In the genomic region with DNA sequence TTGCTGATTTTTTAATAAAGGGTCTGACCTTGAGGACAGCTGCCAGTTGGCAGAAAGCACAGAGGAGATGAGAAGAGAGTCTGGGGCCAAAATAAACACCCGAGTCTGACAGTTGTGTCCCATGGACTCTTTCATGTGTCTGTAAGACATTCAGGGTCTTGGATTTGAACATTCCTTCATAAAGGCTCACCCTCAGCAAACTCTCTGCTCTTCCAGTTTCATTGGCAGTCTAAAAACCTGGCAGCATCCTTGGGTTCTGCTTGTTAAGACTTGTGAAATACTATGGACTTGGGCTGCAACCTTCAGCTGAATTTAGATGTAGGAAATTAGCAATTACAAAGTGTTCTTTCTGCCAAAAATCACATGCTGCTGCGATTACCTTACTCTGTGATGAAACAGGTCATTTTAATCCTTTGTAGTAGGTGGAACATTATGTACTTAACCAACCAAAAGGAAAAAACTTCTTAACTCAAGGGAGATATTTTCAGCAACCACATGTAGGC, we compare ENCODE assay signal across 15 cellular contexts. TPM values are rescaled to one million over a fixed set of nuclear protein-coding genes. Genes with fewer than 3 reads are reported as not detected.
DNase-seq lines count a peak whose midpoint lies in the region; ATAC-seq and TF ChIP-seq lines count a peak whose summit lies in the region.
"Had no signal": no experiment of that assay in that cellular context is flagged by ENCODE, and none has a peak within 500 bp of the region (broad histone marks: within the 10 kb centered on the region; RNA-seq: fewer than 3 reads in every experiment).

No MANE protein-coding gene starts in this region.

- no peak overlapping the region for H2AFZ ChIP-seq in fibroblast of lung (ENCODE audit: low read length)

- H3K36me3 ChIP-seq in left ventricle myocardium inferior (no peaks in the 10 kb centered on the region), fibroblast of lung (ENCODE audit: control insufficient read depth, insufficient read depth, low read length) (no peaks in the 10 kb centered on the region)

- H3K27me3 ChIP-seq in left ventricle myocardium inferior (ENCODE audit: low read depth) (no peaks in the 10 kb centered on the region), fibroblast of lung (ENCODE audit: control insufficient read depth, insufficient read depth, low read length) (no peaks in the 10 kb centered on the region)

- no peak overlapping the region for H3K4me2 ChIP-seq in fibroblast of lung (ENCODE audit: extremely low read depth, insufficient read depth, low read length)

- H3K79me2 ChIP-seq in fibroblast of lung (ENCODE audit: control insufficient read depth, insufficient read depth, low read length), result no peaks in the 10 kb centered on the region

- TF ChIP-seq CTCF in left ventricle myocardium inferior (IDR thresholded peaks at IDR 0.05; ENCODE audit: borderline replicate concordance), result no peak
- TF ChIP-seq CTCF in fibroblast of lung (conservative IDR thresholded peaks at IDR 0.05 in 1 of 2, IDR thresholded peaks at IDR 0.05 in 1 of 2; ENCODE audit: low read depth in 1 of 2, low read length in 2 of 2), result no peak
- TF ChIP-seq CTCF in GM13977 (IDR thresholded peaks at IDR 0.05; ENCODE audit: extremely low read depth, insufficient read depth, missing control alignments), result no peak

- peaks cover 9% of the 10 kb centered on the region for H3K9me3 ChIP-seq in left ventricle myocardium inferior (replicated peaks)
- no peaks in the 10 kb centered on the region for H3K9me3 ChIP-seq in fibroblast of lung (ENCODE audit: control insufficient read depth, insufficient read depth, low read depth, low read length)

- peaks cover 5% of the 10 kb centered on the region for H3K4me1 ChIP-seq in left ventricle myocardium inferior
- no peaks in the 10 kb centered on the region for H3K4me1 ChIP-seq in fibroblast of lung (ENCODE audit: control insufficient read depth, extremely low read depth, insufficient read depth, low read length)

- in situ Hi-C loops in GM13977 (cut with MboI; ENCODE audit: low pct_unique_long_range_greater_than_20kb, low sequenced_read_pairs, unreplicated experiment), result no loop called here

- H3K27ac ChIP-seq in left ventricle myocardium inferior (replicated peaks) (no peak overlapping the region), fibroblast of lung (ENCODE audit: insufficient read depth, low read length) (no peak overlapping the region)
- H3K27ac ChIP-seq: HL-60 had no signal

- ATAC-seq in Right ventricle myocardium superior (ENCODE audit: poor library complexity) (peak; percentile 79), GM18520 (IDR thresholded peaks at IDR 0.05; ENCODE audit: unreplicated experiment) (no peak)

- DNase-seq in Right ventricle myocardium superior (no peak), left ventricle myocardium inferior (no peak), fibroblast of lung (ENCODE audit: low read depth in 2 of 2) (peak; percentile 78 to 83), myocyte (ENCODE audit: low read depth) (peak; percentile 8), NCI-H69 (lab: John Stamatoyannopoulos, UW) (no peak), GM13977 (ENCODE audit: low spot score) (no peak)
- no peak for DNase-seq in stimulated activated CD4-positive, alpha-beta T cell treated with anti-CD3 and anti-CD28 coated beads, Interleukin-15, amount 100 ng/mL, for 24 hours
- DNase-seq: ACHN; activated CD4-positive, alpha-beta T cell treated with anti-CD3 and anti-CD28 coated beads for 48 hours; activated naive CD4-positive, alpha-beta T cell treated with anti-CD3 and anti-CD28 coated beads, Interleukin-2, amount 50 U/mL, for 16 hours had no signal

- H4K20me1 ChIP-seq in fibroblast of lung (ENCODE audit: control insufficient read depth, extremely low read depth, insufficient read depth, low read length), result no peaks in the 10 kb centered on the region

- intact Hi-C loops in Right ventricle myocardium superior (cut with DNase I), result no loop called here
- intact Hi-C loops in left ventricle myocardium inferior (cut with micrococcal nuclease), result no loop called here

- H3K4me3 ChIP-seq in left ventricle myocardium inferior, result no peak overlapping the region
- H3K4me3 ChIP-seq in fibroblast of lung (replicated peaks in 1 of 4; ENCODE audit: control extremely low read depth in 1 of 4, insufficient read depth in 1 of 4, low read depth in 3 of 4, low read length in 4 of 4), result no peak overlapping the region

- no peak overlapping the region for H3K9ac ChIP-seq in fibroblast of lung (ENCODE audit: insufficient read depth, low read length)

RNA-seq across cellular contexts. Expression of gene LMNTD1, which starts 32.0 kb away (rescaled TPM):
- total RNA-seq in Right ventricle myocardium superior (not detected), left ventricle myocardium inferior (not detected), fibroblast of lung (not detected in 2 replicates), myocyte (not detected in 2 replicates)
- 0.18 TPM in 1 of 2 replicates, not detected in the other for polyA plus RNA-seq in fibroblast of lung
- polyA plus RNA-seq in fibroblast of lung (2012), result not detected in 2 replicates
- polyA minus RNA-seq in fibroblast of lung (ENCODE audit: low replicate concordance), result not detected in 2 replicates
- polyA plus RNA-seq in myocyte (2012), result not detected
- total RNA-seq: mononuclear cell, subcutaneous adipose tissue had no signal
- polyA plus RNA-seq: esophagus had no signal

Comparison
In these comparisons a context has a peak if more than half of its experiments do, and no peak if none do; other contexts are left out.
1. DNase-seq: peak in fibroblast of lung (2 of 2) and myocyte (single experiment); none in Right ventricle myocardium superior (single experiment), left ventricle myocardium inferior (single experiment), stimulated activated CD4-positive, alpha-beta T cell treated with anti-CD3 and anti-CD28 coated beads, Interleukin-15, amount 100 ng/mL, for 24 hours (single experiment), NCI-H69 (single experiment) and GM13977 (single experiment).